In genomic region chr2:54406031-54406430, GRCh38 we compare ENCODE assay signal across 26 cellular contexts.
"Had no signal": no experiment of that assay in that cellular context is flagged by ENCODE, and none has a peak within 500 bp of the region (broad histone marks: within the 10 kb centered on the region; RNA-seq: fewer than 3 reads in every experiment).

No MANE protein-coding gene starts in this region.

- H3K4me1 ChIP-seq: pancreas, prostate gland, sigmoid colon, uterus had no signal

- H3K9me3 ChIP-seq: lower lobe of right lung, mucosa of descending colon, pancreas, prostate gland, sigmoid colon, spleen, suprapubic skin, thoracic aorta, tibial artery, uterus had no signal

- H3K27ac Mint-ChIP-seq: natural killer cell treated with Interleukin-12 subunit alpha and Interleukin-12 subunit beta and Interleukin-15 and Interleukin-18, amount 100 ng/mL, for 72 hours; stimulated activated effector memory CD8-positive, alpha-beta T cell treated with anti-CD3 and anti-CD28 coated beads, Interleukin-12 subunit alpha, Interleukin-12 subunit beta, amount 100 ng/mL, for 72 hours; stimulated activated naive CD8-positive, alpha-beta T cell treated with anti-CD3 and anti-CD28 coated beads, Interleukin-15, Interleukin-2, amounts not matched to agents 100 ng/mL and 50 ng/mL, for 24 hours had no signal

- H3K27me3 ChIP-seq: hepatocyte, pancreas, sigmoid colon, suprapubic skin, tibial artery, uterus had no signal

- H3K36me3 Mint-ChIP-seq: naive thymus-derived CD4-positive, alpha-beta T cell; natural killer cell treated with Interleukin-12 subunit alpha and Interleukin-12 subunit beta and Interleukin-15 and Interleukin-18, amount 100 ng/mL, for 72 hours; stimulated activated effector memory CD8-positive, alpha-beta T cell treated with anti-CD3 and anti-CD28 coated beads, Interleukin-12 subunit alpha, Interleukin-12 subunit beta, amount 100 ng/mL, for 72 hours had no signal

- H3K9me3 Mint-ChIP-seq: naive thymus-derived CD4-positive, alpha-beta T cell; natural killer cell treated with Interleukin-12 subunit alpha and Interleukin-12 subunit beta and Interleukin-15 and Interleukin-18, amount 100 ng/mL, for 72 hours; stimulated activated effector memory CD8-positive, alpha-beta T cell treated with anti-CD3 and anti-CD28 coated beads, Interleukin-12 subunit alpha, Interleukin-12 subunit beta, amount 100 ng/mL, for 72 hours; stimulated activated naive CD8-positive, alpha-beta T cell treated with anti-CD3 and anti-CD28 coated beads, Interleukin-15, Interleukin-2, amounts not matched to agents 100 ng/mL and 50 ng/mL, for 24 hours had no signal

- H3K36me3 ChIP-seq: lower lobe of right lung, pancreas, prostate gland, sigmoid colon, spleen, suprapubic skin, thoracic aorta, tibial artery, uterus had no signal

- H3K27ac ChIP-seq: hepatocyte, lower lobe of right lung, pancreas, prostate gland, sigmoid colon, spleen, suprapubic skin, thoracic aorta, tibial artery, uterus had no signal

- H3K4me2 ChIP-seq: hepatocyte had no signal

- H3K4me3 ChIP-seq: hepatocyte, lower lobe of right lung, mucosa of descending colon, pancreas, prostate gland, sigmoid colon, spleen, suprapubic skin, thoracic aorta, tibial artery, uterus had no signal

- ATAC-seq: left ventricle myocardium superior; lower lobe of right lung; mucosa of descending colon; naive thymus-derived CD4-positive, alpha-beta T cell; natural killer cell treated with Interleukin-12 subunit alpha and Interleukin-12 subunit beta and Interleukin-15 and Interleukin-18, amount 100 ng/mL, for 72 hours; pancreas; right cardiac atrium; stimulated activated effector memory CD8-positive, alpha-beta T cell treated with anti-CD3 and anti-CD28 coated beads, Interleukin-12 subunit alpha, Interleukin-12 subunit beta, amount 100 ng/mL, for 72 hours had no signal

- H2AFZ ChIP-seq: hepatocyte had no signal

- DNase-seq: islet precursor cell; left ventricle myocardium superior; lower lobe of right lung; midbrain; mucosa of descending colon; naive thymus-derived CD4-positive, alpha-beta T cell; nucleus accumbens; pancreas; posterior cingulate gyrus; retina; right cardiac atrium; sigmoid colon; small intestine; spleen; stimulated activated CD4-positive, alpha-beta T cell treated with anti-CD3 and anti-CD28 coated beads, Interleukin-4, amount 100 ng/mL, for 24 hours; stimulated activated naive CD4-positive, alpha-beta T cell; tibial artery; trophoblast cell; uterus had no signal

- H3K79me2 ChIP-seq: hepatocyte had no signal

- H3K4me3 Mint-ChIP-seq: natural killer cell treated with Interleukin-12 subunit alpha and Interleukin-12 subunit beta and Interleukin-15 and Interleukin-18, amount 100 ng/mL, for 72 hours; stimulated activated effector memory CD8-positive, alpha-beta T cell treated with anti-CD3 and anti-CD28 coated beads, Interleukin-12 subunit alpha, Interleukin-12 subunit beta, amount 100 ng/mL, for 72 hours; stimulated activated naive CD8-positive, alpha-beta T cell treated with anti-CD3 and anti-CD28 coated beads, Interleukin-15, Interleukin-2, amounts not matched to agents 100 ng/mL and 50 ng/mL, for 24 hours had no signal
